8 cellular contexts compared by ENCODE assay signal in genomic region chr1:112674986-112675727, GRCh38. TPM values are rescaled to one million over a fixed set of nuclear protein-coding genes. Genes with fewer than 3 reads are reported as not detected.
DNase-seq lines count a peak whose midpoint lies in the region; ATAC-seq, FAIRE-seq and TF ChIP-seq lines count a peak whose summit lies in the region.

No MANE protein-coding gene starts in this region.

- no peak overlapping the region for H2AFZ ChIP-seq in OCI-LY1 (ENCODE audit: low read length)
- peak overlapping the region; percentile 67 for H2AFZ ChIP-seq in osteoblast (ENCODE audit: low read length)

- TF ChIP-seq CTCF in OCI-LY1 (IDR thresholded peaks at IDR 0.05; ENCODE audit: low read length): no peak
- no peak for TF ChIP-seq CTCF in osteoblast (IDR thresholded peaks at IDR 0.05; ENCODE audit: extremely low read depth, low read depth, low read length)

- H3K9me2 ChIP-seq in OCI-LY1 (ENCODE audit: low read depth, low read length): no peaks in the 10 kb centered on the region

- H3K79me2 ChIP-seq in OCI-LY1 (ENCODE audit: insufficient read depth, low read length) (no peaks in the 10 kb centered on the region), osteoblast (ENCODE audit: insufficient read depth, low read length) (peaks cover 54% of the 10 kb centered on the region)

- H3K36me3 ChIP-seq in OCI-LY1 (ENCODE audit: insufficient read depth, low read length) (peaks cover 23% of the 10 kb centered on the region; the same call in 1 of the 2 replicates), osteoblast (ENCODE audit: insufficient read depth, low read length) (peaks cover 14% of the 10 kb centered on the region), aorta (ENCODE audit: control insufficient read depth in 1 of 2, insufficient read depth in 2 of 2, low read length in 1 of 2) (peaks cover 0 to 3% of the 10 kb centered on the region in 2 donors)

- no peaks in the 10 kb centered on the region for H4K20me1 ChIP-seq in OCI-LY1 (ENCODE audit: insufficient read depth, low read length)
- peaks cover 6% of the 10 kb centered on the region for H4K20me1 ChIP-seq in osteoblast (ENCODE audit: insufficient read depth, low read length)

- no peak for FAIRE-seq in frontal cortex (lab: Jason Lieb, UNC)

- H3K4me1 ChIP-seq in OCI-LY1 (ENCODE audit: insufficient read depth, low read length, severe bottlenecking) (peaks cover 48% of the 10 kb centered on the region), osteoblast (ENCODE audit: insufficient read depth, low read length) (peaks cover 23% of the 10 kb centered on the region), aorta (ENCODE audit: control insufficient read depth in 1 of 2, insufficient read depth in 2 of 2, low read length in 2 of 2) (no peaks in the 10 kb centered on the region)

- peak overlapping the region; percentile 73 for H3K4me3 ChIP-seq in OCI-LY1 (ENCODE audit: low read depth, low read length, poor library complexity, severe bottlenecking)
- H3K4me3 ChIP-seq in osteoblast (ENCODE audit: insufficient read depth, low read length): peak overlapping the region; percentile 89
- peak overlapping the region; percentile 60 to 83 for H3K4me3 ChIP-seq in aorta (ENCODE audit: low read length in 2 of 2)

- no peaks in the 10 kb centered on the region for H3K9me3 ChIP-seq in OCI-LY1 (ENCODE audit: low read length)
- H3K9me3 ChIP-seq in osteoblast (ENCODE audit: low read depth, low read length): no peaks in the 10 kb centered on the region
- no peaks in the 10 kb centered on the region for H3K9me3 ChIP-seq in aorta (ENCODE audit: control insufficient read depth, low read length)

- peak overlapping the region; percentile 82 for H3K9ac ChIP-seq in OCI-LY1 (ENCODE audit: low read length)

- peak; percentile 32 for ATAC-seq in HG03064 (IDR thresholded peaks at IDR 0.05; ENCODE audit: low read depth, unreplicated experiment)
- peak; percentile 79 for ATAC-seq in aorta (ENCODE audit: low FRiP score)

- H3F3A ChIP-seq in OCI-LY1 (ENCODE audit: insufficient read depth, low read length): no peaks in the 10 kb centered on the region

- intact Hi-C loops in aorta (cut with DNase I): loop anchor here (1.0 to 5.0 kb wide), 3 partner anchors 25 to 58 kb away; partner anchors contain the start of genes CAPZA1 (in 1 of the 2), RHOC (in 1 of the 2) and ST7L (in 1 of the 2)

- WGBS in aorta, 2 donors: 0 to 1% methylated on average over 68 of the region's 68 CpGs

- H3K4me2 ChIP-seq in OCI-LY1 (ENCODE audit: low read length) (peak overlapping the region; percentile 70), osteoblast (ENCODE audit: insufficient read depth, low read length) (peak overlapping the region; percentile 85)

- H3K27me3 ChIP-seq in OCI-LY1 (ENCODE audit: insufficient read depth, low read length): no peaks in the 10 kb centered on the region
- no peaks in the 10 kb centered on the region for H3K27me3 ChIP-seq in osteoblast (ENCODE audit: insufficient read depth, low read length)
- no peaks in the 10 kb centered on the region for H3K27me3 ChIP-seq in aorta (ENCODE audit: control insufficient read depth in 1 of 2, insufficient read depth in 2 of 2, low read length in 1 of 2)

- DNase-seq in NCI-H82 (lab: John Stamatoyannopoulos, UW) (peak; percentile 72), NCI-H82 treated with DMSO at 0.1 percent for 48 hours (lab: John Stamatoyannopoulos, UW; ENCODE audit: unreplicated experiment) (no peak), frontal cortex (ENCODE audit: low spot score in 2 of 2) (peak; percentile 69 to 71), osteoblast (ENCODE audit: insufficient read length, low spot score, missing footprints) (peak; percentile 89), aorta (peak; percentile 69 to 88)
- peak; percentile 37 for DNase-seq in activated T-helper 9 cell treated with anti-CD3 and anti-CD28 coated beads, Interleukin-2, amount 50 U/mL, for 16 hours (ENCODE audit: low read depth)

- H3K27ac ChIP-seq in OCI-LY1 (ENCODE audit: low read depth, low read length, poor library complexity, severe bottlenecking) (peak overlapping the region; percentile 68), osteoblast (ENCODE audit: low read depth, low read length) (peak overlapping the region; percentile 77), aorta (ENCODE audit: low read depth in 1 of 2, low read length in 2 of 2) (peak overlapping the region in 1 of 2 donors; percentile 19)

RNA-seq across cellular contexts. Expression of gene MOV10, which starts 0.7 kb away (rescaled TPM):
- total RNA-seq in frontal cortex (5.3 TPM), osteoblast (35.1 and 38.7 TPM in 2 replicates), aorta (10 to 100 TPM; 29.2 to 61.0 TPM)
- 10 to 100 TPM; 10.8 to 73.4 TPM for polyA plus RNA-seq in aorta

RNA-seq across cellular contexts. Expression of gene RHOC, which starts 31.8 kb away (rescaled TPM):
- total RNA-seq in frontal cortex: 35.1 TPM
- total RNA-seq in osteoblast: 276 and 325 TPM in 2 replicates
- total RNA-seq in aorta: 100 to 1,000 TPM; 269 to 316 TPM
- polyA plus RNA-seq in aorta: 100 to 1,000 TPM; 433 to 540 TPM

RNA-seq across cellular contexts. Expression of gene PPM1J, which starts 40.0 kb away (rescaled TPM):
- total RNA-seq in frontal cortex: 4.1 TPM
- total RNA-seq in osteoblast: 0.59 and 1.1 TPM in 2 replicates
- total RNA-seq in aorta: 1 to 10 TPM; 3.7 to 4.3 TPM
- polyA plus RNA-seq in aorta: 1 to 10 TPM in 1 of 2 donors, not detected in 1; 7.1 TPM

RNA-seq across cellular contexts. Expression of gene CAPZA1, which starts 55.5 kb away (rescaled TPM):
- total RNA-seq in frontal cortex (90.9 TPM), osteoblast (159 and 180 TPM in 2 replicates), aorta (100 to 1,000 TPM; 105 to 109 TPM)
- polyA plus RNA-seq in aorta: 10 to 100 TPM; 39.1 to 65.0 TPM

RNA-seq across cellular contexts. Expression of gene ST7L, which starts 56.2 kb away (rescaled TPM):
- 35.9 TPM for total RNA-seq in frontal cortex
- 18.5 and 26.8 TPM in 2 replicates for total RNA-seq in osteoblast
- 10 to 100 TPM; 20.2 to 27.3 TPM for total RNA-seq in aorta
- 10 to 100 TPM in 1 of 2 donors, 1 to 10 TPM in 1; 9.3 to 17.7 TPM for polyA plus RNA-seq in aorta
